ENCODE assay signal across 22 cellular contexts in genomic region chr7:114183311-114184105, GRCh38.
"Had no signal": no experiment of that assay in that cellular context is flagged by ENCODE, and none has a peak within 500 bp of the region (broad histone marks: within the 10 kb centered on the region; RNA-seq: fewer than 3 reads in every experiment).

No MANE protein-coding gene starts in this region.

- ATAC-seq: activated CD8-positive, alpha-beta T cell treated with anti-CD3 and anti-CD28 coated beads for 36 hours; activated naive CD4-positive, alpha-beta T cell treated with anti-CD3 and anti-CD28 coated beads, Interleukin-2, amount 50 U/mL, for 72 hours; heart right ventricle; naive thymus-derived CD4-positive, alpha-beta T cell had no signal

- H3K4me3 ChIP-seq: esophagus muscularis mucosa, heart right ventricle, lung, spleen, thoracic aorta, vagina had no signal

- H3K36me3 ChIP-seq: esophagus muscularis mucosa, heart right ventricle, spleen, thoracic aorta, vagina, WERI-Rb-1 had no signal

- DNase-seq: activated CD4-positive, alpha-beta T cell treated with anti-CD3 and anti-CD28 coated beads, Interleukin-2, amount 10 ng/mL, durations not matched to agents 7 days and 5 days; activated CD4-positive, CD25-positive, alpha-beta regulatory T cell treated with anti-CD3 and anti-CD28 coated beads, Interleukin-2, amount 50 U/mL, for 72 hours; activated CD8-positive, alpha-beta T cell treated with anti-CD3 and anti-CD28 coated beads for 36 hours; activated gamma-delta T cell treated with Interleukin-2 at 50 U/mL for 16 hours; aorta; central memory CD4-positive, alpha-beta T cell; effector memory CD4-positive, alpha-beta T cell; heart right ventricle; kidney; naive thymus-derived CD4-positive, alpha-beta T cell; retina; spleen; stimulated activated CD4-positive, alpha-beta T cell treated with anti-CD3 and anti-CD28 coated beads, Interleukin-4, amount 100 ng/mL, for 1 hour; stimulated activated naive CD4-positive, alpha-beta T cell; WERI-Rb-1 had no signal

- FAIRE-seq: colon, kidney, TTC549 had no signal

- H3K27me3 ChIP-seq: esophagus muscularis mucosa, heart right ventricle, spleen, vagina had no signal
